ENCODE assay signal across 12 cellular contexts in the genomic region with DNA sequence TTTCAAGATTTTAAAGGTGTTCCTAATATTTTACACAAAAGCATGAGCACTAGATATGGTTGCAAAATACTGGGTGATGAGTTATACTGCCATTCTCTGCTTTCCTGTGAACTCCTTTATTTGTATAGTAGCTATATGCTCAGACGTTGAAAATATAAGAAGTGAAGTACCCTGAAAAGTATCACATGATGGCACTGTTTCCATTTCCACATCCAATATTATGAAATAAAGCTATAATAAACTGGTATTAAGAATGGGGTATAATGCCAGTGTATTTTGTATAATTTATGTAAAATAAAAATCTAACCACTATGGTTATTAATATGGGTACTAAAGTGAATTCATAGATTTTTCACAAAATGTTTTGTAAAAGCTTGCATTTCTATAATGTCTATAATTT.
"Had no signal": no experiment of that assay in that cellular context is flagged by ENCODE, and none has a peak within 500 bp of the region (broad histone marks: within the 10 kb centered on the region; RNA-seq: fewer than 3 reads in every experiment).

No MANE protein-coding gene starts in this region.

- H3K27ac Mint-ChIP-seq: activated CD4-positive, alpha-beta memory T cell treated with anti-CD3 and anti-CD28 coated beads for 36 hours; activated naive CD8-positive, alpha-beta T cell; effector memory CD8-positive, alpha-beta T cell; mesothelial cell of epicardium; natural killer cell treated with Interleukin-12 subunit alpha and Interleukin-12 subunit beta and Interleukin-15 and Interleukin-18, amount 100 ng/mL, for 72 hours; stimulated activated naive CD8-positive, alpha-beta T cell treated with anti-CD3 and anti-CD28 coated beads, Interleukin-15, amount 100 ng/mL, for 72 hours; WTC11 had no signal

- DNase-seq: activated CD4-positive, alpha-beta memory T cell treated with anti-CD3 and anti-CD28 coated beads for 36 hours; activated CD4-positive, alpha-beta T cell treated with anti-CD3 and anti-CD28 coated beads for 4 hours; effector memory CD8-positive, alpha-beta T cell; islet precursor cell; stimulated activated CD4-positive, alpha-beta T cell treated with anti-CD3 and anti-CD28 coated beads, Interleukin-4, amount 100 ng/mL, for 1 hour; stimulated activated naive CD8-positive, alpha-beta T cell treated with anti-CD3 and anti-CD28 coated beads, Interleukin-15, amount 100 ng/mL, for 72 hours; trophoblast cell had no signal

- H3K36me3 Mint-ChIP-seq: activated CD4-positive, alpha-beta memory T cell treated with anti-CD3 and anti-CD28 coated beads for 36 hours; activated naive CD8-positive, alpha-beta T cell; mesothelial cell of epicardium; natural killer cell treated with Interleukin-12 subunit alpha and Interleukin-12 subunit beta and Interleukin-15 and Interleukin-18, amount 100 ng/mL, for 72 hours; WTC11 had no signal

- ATAC-seq: effector memory CD8-positive, alpha-beta T cell; natural killer cell treated with Interleukin-12 subunit alpha and Interleukin-12 subunit beta and Interleukin-15 and Interleukin-18, amount 100 ng/mL, for 72 hours; sciatic nerve; stimulated activated naive CD8-positive, alpha-beta T cell treated with anti-CD3 and anti-CD28 coated beads, Interleukin-15, amount 100 ng/mL, for 72 hours; WTC11 had no signal

- H3K27me3 Mint-ChIP-seq: activated CD4-positive, alpha-beta memory T cell treated with anti-CD3 and anti-CD28 coated beads for 36 hours; activated naive CD8-positive, alpha-beta T cell; effector memory CD8-positive, alpha-beta T cell; natural killer cell treated with Interleukin-12 subunit alpha and Interleukin-12 subunit beta and Interleukin-15 and Interleukin-18, amount 100 ng/mL, for 72 hours; stimulated activated naive CD8-positive, alpha-beta T cell treated with anti-CD3 and anti-CD28 coated beads, Interleukin-15, amount 100 ng/mL, for 72 hours had no signal

- H3K4me1 Mint-ChIP-seq: mesothelial cell of epicardium; stimulated activated naive CD8-positive, alpha-beta T cell treated with anti-CD3 and anti-CD28 coated beads, Interleukin-15, amount 100 ng/mL, for 72 hours; WTC11 had no signal

- H3K9me3 Mint-ChIP-seq: activated CD4-positive, alpha-beta memory T cell treated with anti-CD3 and anti-CD28 coated beads for 36 hours; effector memory CD8-positive, alpha-beta T cell; mesothelial cell of epicardium; natural killer cell treated with Interleukin-12 subunit alpha and Interleukin-12 subunit beta and Interleukin-15 and Interleukin-18, amount 100 ng/mL, for 72 hours; stimulated activated naive CD8-positive, alpha-beta T cell treated with anti-CD3 and anti-CD28 coated beads, Interleukin-15, amount 100 ng/mL, for 72 hours; WTC11 had no signal

- H3K4me3 Mint-ChIP-seq: activated CD4-positive, alpha-beta memory T cell treated with anti-CD3 and anti-CD28 coated beads for 36 hours; activated naive CD8-positive, alpha-beta T cell; effector memory CD8-positive, alpha-beta T cell; mesothelial cell of epicardium; natural killer cell treated with Interleukin-12 subunit alpha and Interleukin-12 subunit beta and Interleukin-15 and Interleukin-18, amount 100 ng/mL, for 72 hours; stimulated activated naive CD8-positive, alpha-beta T cell treated with anti-CD3 and anti-CD28 coated beads, Interleukin-15, amount 100 ng/mL, for 72 hours; WTC11 had no signal
